Comparison of ENCODE assay signal across 5 cellular contexts in the genomic region with DNA sequence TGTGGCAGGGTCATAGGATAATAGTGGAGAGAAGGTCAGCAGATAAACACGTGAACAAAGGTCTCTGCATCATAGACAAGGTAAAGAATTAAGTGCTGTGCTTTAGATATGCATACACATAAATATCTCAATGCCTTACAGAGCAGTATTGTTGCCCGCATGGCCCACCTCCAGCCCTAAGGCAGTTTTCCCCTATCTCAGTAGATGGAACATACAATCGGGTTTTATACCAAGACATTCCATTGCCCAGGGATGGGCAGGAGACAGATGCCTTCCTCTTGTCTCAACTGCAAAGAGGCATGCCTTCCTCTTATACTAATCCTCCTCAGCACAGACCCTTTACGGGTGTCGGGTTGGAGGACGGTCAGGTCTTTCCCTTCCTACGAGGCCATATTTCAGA. TPM values are rescaled to one million over a fixed set of nuclear protein-coding genes. Genes with fewer than 3 reads are reported as not detected.
"Had no signal": no experiment of that assay in that cellular context is flagged by ENCODE, and none has a peak within 500 bp of the region (broad histone marks: within the 10 kb centered on the region; RNA-seq: fewer than 3 reads in every experiment).

No MANE protein-coding gene starts in this region.

RNA-seq across cellular contexts. Expression of a gene that starts 11.1 kb away (rescaled TPM):
- total RNA-seq: myocyte, osteoblast, pulmonary artery endothelial cell, smooth muscle cell had no signal
- polyA plus RNA-seq: neural cell had no signal
